9 cellular contexts compared by ENCODE assay signal in genomic region chr12:92930421-92930820, GRCh38. TPM values are rescaled to one million over a fixed set of nuclear protein-coding genes. Genes with fewer than 3 reads are reported as not detected.
DNase-seq lines count a peak whose midpoint lies in the region; ATAC-seq, FAIRE-seq and TF ChIP-seq lines count a peak whose summit lies in the region.
"Had no signal": no experiment of that assay in that cellular context is flagged by ENCODE, and none has a peak within 500 bp of the region (broad histone marks: within the 10 kb centered on the region; RNA-seq: fewer than 3 reads in every experiment).

No MANE protein-coding gene starts in this region.

- intact Hi-C loops in A673 (cut with micrococcal nuclease; ENCODE audit: unreplicated experiment) (no loop called here), IMR-90 (cut with micrococcal nuclease) (no loop called here)

- no peak overlapping the region; the same call in 1 of the 2 replicates for H3K4me2 ChIP-seq in IMR-90 (ENCODE audit: low read depth, low read length)

- H3K27me3 ChIP-seq in A673 (replicated peaks; ENCODE audit: insufficient read depth, low read depth, low read length, poor library complexity) (no peaks in the 10 kb centered on the region), IMR-90 (ENCODE audit: control insufficient read depth, insufficient read depth, low read length) (no peaks in the 10 kb centered on the region), bronchial epithelial cell (ENCODE audit: control insufficient read depth, insufficient read depth, low read length) (no peaks in the 10 kb centered on the region)

- no peaks in the 10 kb centered on the region for H3K9me3 Mint-ChIP-seq in naive B cell

- peaks cover 5% of the 10 kb centered on the region for H3K9me1 ChIP-seq in IMR-90 (ENCODE audit: insufficient read depth, low read length)

- H3K9ac ChIP-seq in IMR-90 (ENCODE audit: low read depth, low read length): no peak overlapping the region

- no peak overlapping the region for H2AFZ ChIP-seq in IMR-90 (replicated peaks; ENCODE audit: low read length, poor library complexity)

- H4K20me1 ChIP-seq in IMR-90 (ENCODE audit: insufficient read depth, low read length): peaks cover 9% of the 10 kb centered on the region

- no peak overlapping the region for H2BK120ac ChIP-seq in IMR-90 (ENCODE audit: low read depth, low read length)

- H2AK9ac ChIP-seq in IMR-90 (replicated peaks; ENCODE audit: low read depth, low read length, poor library complexity): no peak overlapping the region

- DNase-seq in A673 (ENCODE audit: low spot score) (no peak), IMR-90 (no peak), bronchial epithelial cell (ENCODE audit: low read depth) (peak; percentile 50), naive B cell (no peak), NCI-H1048 (lab: John Stamatoyannopoulos, UW) (no peak), anterior cingulate cortex (lab: John Stamatoyannopoulos, UW) (no peak)

- no peaks in the 10 kb centered on the region for H3K27me3 Mint-ChIP-seq in naive B cell

- no peak overlapping the region for H4K5ac ChIP-seq in IMR-90 (ENCODE audit: low read depth, low read length)

- ATAC-seq in IMR-90 (ENCODE audit: low read depth) (no peak), naive B cell (ENCODE audit: low read depth in 2 of 2) (no peak), HG03442 (IDR thresholded peaks at IDR 0.05; ENCODE audit: unreplicated experiment) (no peak), GM19397 (IDR thresholded peaks at IDR 0.05; ENCODE audit: unreplicated experiment) (no peak)

- no peak overlapping the region for H2BK15ac ChIP-seq in IMR-90 (ENCODE audit: low read depth, low read length)

- dilution Hi-C loops in IMR-90 (cut with HindIII; ENCODE audit: low sequenced_read_pairs, unreplicated experiment): no loop called here

- H3K9me3 ChIP-seq in A673 (ENCODE audit: low read depth, low read length, poor library complexity, severe bottlenecking): no peaks in the 10 kb centered on the region
- H3K9me3 ChIP-seq in IMR-90 (ENCODE audit: control insufficient read depth, insufficient read depth, low read length): no peaks in the 10 kb centered on the region

- H2BK20ac ChIP-seq in IMR-90 (ENCODE audit: low read depth, low read length): no peak overlapping the region

- H3K18ac ChIP-seq in IMR-90 (ENCODE audit: low read depth, low read length): no peak overlapping the region

- BruUV-seq in A673 (replicated peaks; lab: Mats Ljungman, UMichigan) (no TSS peak), IMR-90 (replicated peaks; lab: Mats Ljungman, UMichigan) (no TSS peak)

- H3K4me1 ChIP-seq in A673 (ENCODE audit: insufficient read depth, low read length, poor library complexity, severe bottlenecking) (peaks cover 16% of the 10 kb centered on the region), IMR-90 (ENCODE audit: control insufficient read depth, insufficient read depth, low read length) (peaks cover 14% of the 10 kb centered on the region)

- in situ Hi-C loops in IMR-90 (cut with MboI; ENCODE audit: low sequenced_read_pairs): no loop called here

- H3K27ac ChIP-seq in A673 (ENCODE audit: low read depth, low read length, poor library complexity, severe bottlenecking): no peak overlapping the region
- H3K27ac ChIP-seq in IMR-90 (ENCODE audit: insufficient read depth, low read length): no peak overlapping the region

- peak overlapping the region in 5 of 8 donors; percentile 42 to 95 (median 90) for H3K4me3 Mint-ChIP-seq in naive B cell

- no peak for TF ChIP-seq POLR2A in IMR-90 (IDR thresholded peaks at IDR 0.05; ENCODE audit: low read depth, low read length)

- peak overlapping the region; percentile 82 for H2BK5ac ChIP-seq in IMR-90 (ENCODE audit: low read depth, low read length, poor library complexity, severe bottlenecking)

- H4K91ac ChIP-seq in IMR-90 (ENCODE audit: insufficient read depth, low read depth, low read length): no peak overlapping the region

- no peak overlapping the region for H3K56ac ChIP-seq in IMR-90 (ENCODE audit: extremely low read depth, insufficient read depth, low read length)

- TF ChIP-seq CTCF in A673 (conservative IDR thresholded peaks at IDR 0.05; ENCODE audit: low read depth, low read length) (no peak), IMR-90 (conservative IDR thresholded peaks at IDR 0.05; ENCODE audit: low read depth, low read length) (no peak), bronchial epithelial cell (IDR thresholded peaks at IDR 0.05; ENCODE audit: insufficient read depth, low read length, severe bottlenecking) (no peak)

- peaks cover 4 to 17% of the 10 kb centered on the region in 2 experiments; a peak in 2 of 4 replicates for H3K79me1 ChIP-seq in IMR-90 (ENCODE audit: low read depth in 1 of 2, low read length in 2 of 2)

- H3K4me3 ChIP-seq in A673 (ENCODE audit: low read depth, low read length, poor library complexity, severe bottlenecking): peak overlapping the region; percentile 71
- H3K4me3 ChIP-seq in IMR-90 (ENCODE audit: insufficient read depth, low read depth, low read length): no peak overlapping the region
- H3K4me3 ChIP-seq in bronchial epithelial cell (ENCODE audit: low read depth, low read length): no peak overlapping the region

- POLR2A ChIA-PET in A673 (lab: Charles Lee; ENCODE audit: low non-redundant PET) (interaction anchor here (0.7 kb wide), 1 partner anchor 642 kb away, joined by 6 read pairs; the partner anchor contains the start of gene SOCS2), IMR-90 (lab: Charles Lee; ENCODE audit: unreplicated experiment) (no interaction called here)

- H3K36me3 ChIP-seq in A673 (ENCODE audit: insufficient read depth, low read length, poor library complexity, severe bottlenecking) (no peaks in the 10 kb centered on the region), IMR-90 (ENCODE audit: control insufficient read depth, insufficient read depth, low read length) (no peaks in the 10 kb centered on the region), bronchial epithelial cell (ENCODE audit: control insufficient read depth, insufficient read depth, low read length) (no peaks in the 10 kb centered on the region)

- no peak overlapping the region for H4K8ac ChIP-seq in IMR-90 (ENCODE audit: low read depth in 2 of 2, low read length in 2 of 2)

- no peak for TF ChIP-seq RAD21 in IMR-90 (IDR thresholded peaks at IDR 0.05; ENCODE audit: low read length)

- no peaks in the 10 kb centered on the region for H3K36me3 Mint-ChIP-seq in naive B cell

- CTCF ChIA-PET in A673 (lab: Charles Lee) (no interaction called here), IMR-90 (lab: Yijun Ruan, JAX) (no interaction called here)

- no peak overlapping the region for H3K23ac ChIP-seq in IMR-90 (ENCODE audit: low read depth, low read length)

- peak overlapping the region in 3 of 6 donors; percentile 90 to 97 (median 97) for H3K27ac Mint-ChIP-seq in naive B cell

- no peak overlapping the region for H3K14ac ChIP-seq in IMR-90 (replicated peaks; ENCODE audit: low read depth, low read length)

- no peak overlapping the region for H2AK5ac ChIP-seq in IMR-90 (ENCODE audit: low read depth, low read length)

- FAIRE-seq in bronchial epithelial cell (lab: Jason Lieb, UNC): no peak
- FAIRE-seq: G401.6 had no signal

- peaks cover 18 to 29% (median 28%) of the 10 kb centered on the region in 3 donors for H3K4me1 Mint-ChIP-seq in naive B cell

- no peak overlapping the region; the same call in 1 of the 2 replicates for H3K4ac ChIP-seq in IMR-90 (ENCODE audit: low read depth, low read length)

- WGBS in IMR-90 (ENCODE audit: extremely low coverage in 2 of 2, insufficient read length in 1 of 2), 2 experiments: no CpG with 5 or more reads among the region's 3 CpGs

TF ChIP-seq in IMR-90, 13 proteins besides CTCF, POLR2A, EP300 and RAD21:
- TF ChIP-seq MXI1 (IDR thresholded peaks at IDR 0.05; ENCODE audit: borderline replicate concordance, low read depth, low read length) (no peak), CEBPB (IDR thresholded peaks at IDR 0.05; ENCODE audit: low read depth, low read length) (no peak), USF2 (IDR thresholded peaks at IDR 0.05; ENCODE audit: low read depth, low read length) (no peak), NFE2L2 (IDR thresholded peaks at IDR 0.05; ENCODE audit: low read depth, low read length) (no peak), MAZ (IDR thresholded peaks at IDR 0.05; ENCODE audit: borderline replicate concordance, low read depth, low read length) (no peak), SMC3 (IDR thresholded peaks at IDR 0.05; ENCODE audit: low read depth, low read length) (no peak), ELK1 (IDR thresholded peaks at IDR 0.05; ENCODE audit: borderline replicate concordance, low read depth, low read length) (no peak), RFX5 (IDR thresholded peaks at IDR 0.05; ENCODE audit: low read depth, low read length) (no peak), FOS (IDR thresholded peaks at IDR 0.05; ENCODE audit: low read depth, low read length) (no peak), MAFK (IDR thresholded peaks at IDR 0.05; ENCODE audit: low read depth, low read length) (no peak), RCOR1 (IDR thresholded peaks at IDR 0.05; ENCODE audit: insufficient replicate concordance, low read length) (no peak)

RNA-seq across cellular contexts. Expression of gene EEA1, which starts 1.3 kb away (rescaled TPM):
- total RNA-seq in A673 (2021): 33.2 and 35.7 TPM in 2 replicates
- 12.5 and 23.9 TPM in 2 replicates for total RNA-seq in IMR-90 (2012; rRNA removed)
- 4.6 and 4.8 TPM in 2 replicates for polyA plus RNA-seq in IMR-90 (2012; rRNA removed)
- 0.26 and 0.33 TPM in 2 replicates for polyA plus RNA-seq in IMR-90 (2012; cell fraction: cytosol; rRNA removed)
- polyA plus RNA-seq in IMR-90 (2012; cell fraction: nucleus; rRNA removed; ENCODE audit: low replicate concordance): 0.34 and 3.3 TPM in 2 replicates
- total RNA-seq in bronchial epithelial cell: 8.4 and 13.7 TPM in 2 replicates
- polyA plus RNA-seq in naive B cell (ENCODE audit: low read depth in 6 of 6): 10 to 100 TPM in 3 of 6 donors, 1 to 10 TPM in 3; 2.0 to 16.0 (median 9.0) TPM
